In genomic region chr7:158765020-158765419, GRCh38 we compare ENCODE assay signal across 9 cellular contexts.
"Had no signal": no experiment of that assay in that cellular context is flagged by ENCODE, and none has a peak within 500 bp of the region (broad histone marks: within the 10 kb centered on the region; RNA-seq: fewer than 3 reads in every experiment).

No MANE protein-coding gene starts in this region.

- H3K4me3 ChIP-seq: gastroesophageal sphincter, ovary had no signal

- H3K27ac ChIP-seq: gastroesophageal sphincter, ovary had no signal

- H3K27ac Mint-ChIP-seq: activated T-helper 2 cell treated with anti-CD3 and anti-CD28 coated beads, Interferon-gamma antibody, Interleukin-2, Interleukin-4, amounts not matched to agents 10 μg/mL and 5 μg/mL and 100 μg/mL, durations not matched to agents 14 hours and 24 hours and 36 hours; stimulated activated memory B cell treated with anti-CD40 and anti-IgM and Interleukin-4, amounts not matched to agents 10 μg/mL and 1 μg/mL and 100 μg/mL, for 72 hours; WTC11 had no signal

- H3K4me1 Mint-ChIP-seq: naive B cell; stimulated activated memory B cell treated with anti-CD40 and anti-IgM and Interleukin-4, amounts not matched to agents 10 μg/mL and 1 μg/mL and 100 μg/mL, for 72 hours had no signal

- DNase-seq: erythroblast, islet precursor cell, naive B cell, ovary had no signal

- ATAC-seq: gastroesophageal sphincter; left lobe of liver; stimulated activated memory B cell treated with anti-CD40 and anti-IgM and Interleukin-4, amounts not matched to agents 10 μg/mL and 1 μg/mL and 100 μg/mL, for 72 hours; WTC11 had no signal

- H3K9me3 Mint-ChIP-seq: activated T-helper 2 cell treated with anti-CD3 and anti-CD28 coated beads, Interferon-gamma antibody, Interleukin-2, Interleukin-4, amounts not matched to agents 10 μg/mL and 5 μg/mL and 100 μg/mL, durations not matched to agents 14 hours and 24 hours and 36 hours; naive B cell; stimulated activated memory B cell treated with anti-CD40 and anti-IgM and Interleukin-4, amounts not matched to agents 10 μg/mL and 1 μg/mL and 100 μg/mL, for 72 hours; WTC11 had no signal

- H3K27me3 Mint-ChIP-seq: naive B cell; stimulated activated memory B cell treated with anti-CD40 and anti-IgM and Interleukin-4, amounts not matched to agents 10 μg/mL and 1 μg/mL and 100 μg/mL, for 72 hours had no signal

- H3K9me3 ChIP-seq: gastroesophageal sphincter, ovary had no signal

- H3K36me3 ChIP-seq: ovary had no signal

- H3K27me3 ChIP-seq: gastroesophageal sphincter, ovary had no signal

- H3K4me3 Mint-ChIP-seq: stimulated activated memory B cell treated with anti-CD40 and anti-IgM and Interleukin-4, amounts not matched to agents 10 μg/mL and 1 μg/mL and 100 μg/mL, for 72 hours; WTC11 had no signal
